Comparison of ENCODE assay signal across 26 cellular contexts in the genomic region with DNA sequence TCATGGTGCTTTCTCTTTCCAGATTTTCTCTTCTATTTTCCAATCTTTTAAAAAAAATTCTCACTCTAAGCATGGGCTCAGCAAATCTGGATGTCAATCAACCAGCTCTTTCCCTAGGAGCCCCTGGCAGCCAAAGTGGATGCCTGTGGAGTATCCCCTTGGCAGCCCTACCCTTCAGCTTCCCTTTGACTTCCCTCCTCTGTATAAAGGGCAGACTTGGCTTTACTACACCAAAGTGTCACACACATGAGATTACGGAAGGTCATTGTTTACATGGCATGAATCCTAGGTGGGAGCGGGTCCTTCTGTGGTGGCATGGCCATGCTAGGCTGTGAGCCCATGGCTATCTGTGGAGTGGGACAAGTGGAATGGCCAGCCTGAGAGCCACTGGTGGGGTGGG.
"Had no signal": no experiment of that assay in that cellular context is flagged by ENCODE, and none has a peak within 500 bp of the region (broad histone marks: within the 10 kb centered on the region; RNA-seq: fewer than 3 reads in every experiment).

No MANE protein-coding gene starts in this region.

- H3K4me1 Mint-ChIP-seq: central memory CD8-positive, alpha-beta T cell; memory B cell; natural killer cell had no signal

- H3K9me3 Mint-ChIP-seq: endodermal cell, memory B cell, type B pancreatic cell had no signal

- H3K27ac ChIP-seq: colonic mucosa, epithelial cell of prostate, gastrocnemius medialis, psoas muscle, right lobe of liver, stomach, thyroid gland had no signal

- H3K27me3 Mint-ChIP-seq: central memory CD8-positive, alpha-beta T cell; dendritic cell treated with granulocyte-macrophage colony-stimulating factor and Interleukin-4, amounts not matched to agents 40 ng/mL and 50 ng/mL, for 4 days; memory B cell had no signal

- ATAC-seq: esophagus mucosa, gastrocnemius medialis, left colon, natural killer cell, psoas muscle, right lobe of liver had no signal

- H3K4me3 Mint-ChIP-seq: central memory CD8-positive, alpha-beta T cell; dendritic cell treated with granulocyte-macrophage colony-stimulating factor and Interleukin-4, amounts not matched to agents 40 ng/mL and 50 ng/mL, for 4 days; endodermal cell; memory B cell; natural killer cell; type B pancreatic cell had no signal

- H3K4me1 ChIP-seq: colonic mucosa, gastrocnemius medialis, psoas muscle, right lobe of liver, thyroid gland had no signal

- H3K36me3 Mint-ChIP-seq: memory B cell, type B pancreatic cell had no signal

- H3K27me3 ChIP-seq: colonic mucosa, gastrocnemius medialis, right lobe of liver, stomach, thyroid gland had no signal

- H3K27ac Mint-ChIP-seq: dendritic cell treated with granulocyte-macrophage colony-stimulating factor and Interleukin-4, amounts not matched to agents 40 ng/mL and 50 ng/mL, for 4 days; endodermal cell; memory B cell; natural killer cell; type B pancreatic cell had no signal

- H3K36me3 ChIP-seq: colonic mucosa, gastrocnemius medialis, right lobe of liver, stomach, thyroid gland had no signal

- DNase-seq: colonic mucosa; effector CD8-positive, alpha-beta T cell; endodermal cell; foreskin fibroblast; gastrocnemius medialis; head of caudate nucleus; hippocampal formation; left colon; natural killer cell; posterior cingulate gyrus; psoas muscle; right lobe of liver; small intestine; stimulated activated CD4-positive, alpha-beta T cell treated with anti-CD3 and anti-CD28 coated beads, Interleukin-15, amount 100 ng/mL, for 24 hours; stimulated activated CD4-positive, alpha-beta T cell treated with anti-CD3 and anti-CD28 coated beads, Interleukin-2, amount 100 ng/mL, for 48 hours; stimulated activated CD8-positive, alpha-beta memory T cell treated with anti-CD3 and anti-CD28 coated beads, Interleukin-4, amount 100 ng/mL, for 48 hours; stimulated activated naive CD4-positive, alpha-beta T cell treated with Interleukin-2 at 50 U/mL for 16 hours; stomach; thyroid gland had no signal

- H3K4me3 ChIP-seq: colonic mucosa, gastrocnemius medialis, lung, psoas muscle, right lobe of liver, stomach, thyroid gland had no signal

- H3K9me3 ChIP-seq: colonic mucosa, gastrocnemius medialis, psoas muscle, right lobe of liver, thyroid gland had no signal
